Comparison of ENCODE assay signal across 8 cellular contexts in genomic region chr20:31560094-31560899, GRCh38. TPM values are rescaled to one million over a fixed set of nuclear protein-coding genes. Genes with fewer than 3 reads are reported as not detected.
DNase-seq lines count a peak whose midpoint lies in the region; ATAC-seq and TF ChIP-seq lines count a peak whose summit lies in the region.

No MANE protein-coding gene starts in this region.

- H3K36me3 ChIP-seq in Loucy (ENCODE audit: insufficient read depth, low read length) (peaks cover 44% of the 10 kb centered on the region; the same call in 1 of the 2 replicates), skeletal muscle satellite cell (ENCODE audit: insufficient read depth, low read length) (peaks cover 46% of the 10 kb centered on the region)

- H3K4me3 ChIP-seq in Loucy (ENCODE audit: low read length, poor library complexity, severe bottlenecking) = no peak overlapping the region
- H3K4me3 ChIP-seq in right cardiac atrium (ENCODE audit: low read length) = no peak overlapping the region
- peak overlapping the region; percentile 29 for H3K4me3 ChIP-seq in skeletal muscle satellite cell (ENCODE audit: low read length)

- intact Hi-C loops in right cardiac atrium (cut with DNase I) = loop anchor here (2.0 to 10.0 kb wide), 3 partner anchors 52 to 165 kb away; partner anchors contain the start of gene BCL2L1 (in 2 of the 4)

- 33% methylated on average over 7 of the region's 7 CpGs for WGBS in right cardiac atrium

- H3K9ac ChIP-seq in Loucy (ENCODE audit: low read depth, low read length, poor library complexity, severe bottlenecking) (no peak overlapping the region), skeletal muscle satellite cell (ENCODE audit: low read depth, low read length) (peak overlapping the region; percentile 78)

- peak overlapping the region; percentile 8 for H3K4me2 ChIP-seq in Loucy (ENCODE audit: low read depth, low read length, poor library complexity, severe bottlenecking)
- peak overlapping the region; percentile 68 for H3K4me2 ChIP-seq in skeletal muscle satellite cell (ENCODE audit: low read length)

- H3K27ac ChIP-seq in right cardiac atrium (ENCODE audit: low read length) = peak overlapping the region; percentile 45

- H2AFZ ChIP-seq in Loucy (ENCODE audit: low read length) = no peak overlapping the region

- H3K4me1 ChIP-seq in Loucy (ENCODE audit: insufficient read depth, low read length, poor library complexity, severe bottlenecking) (peaks cover 10% of the 10 kb centered on the region), right cardiac atrium (ENCODE audit: control insufficient read depth, insufficient read depth, low read length) (peaks cover 3% of the 10 kb centered on the region), skeletal muscle satellite cell (ENCODE audit: control insufficient read depth, insufficient read depth, low read length) (peaks cover 44% of the 10 kb centered on the region)

- H3K9me2 ChIP-seq in Loucy (replicated peaks; ENCODE audit: low read depth, low read length) = no peaks in the 10 kb centered on the region

- DNase-seq in NCI-H510A treated with DMSO at 0.1 percent for 48 hours (lab: John Stamatoyannopoulos, UW) (peak; percentile 52), NCI-H510A (lab: John Stamatoyannopoulos, UW) (no peak), T-helper 2 cell (peak; percentile 45 to 84 (median 66)), amygdala (lab: John Stamatoyannopoulos, UW) (peak in 31 of 56 donors; percentile 3 to 74 (median 28)), right cardiac atrium (peak; percentile 76 to 87 (median 86))

- no peaks in the 10 kb centered on the region for H3F3A ChIP-seq in Loucy (ENCODE audit: low read depth)

- H3K27me3 ChIP-seq in Loucy (ENCODE audit: insufficient read depth, low read length, poor library complexity, severe bottlenecking) (no peaks in the 10 kb centered on the region), right cardiac atrium (ENCODE audit: control insufficient read depth, insufficient read depth) (no peaks in the 10 kb centered on the region), skeletal muscle satellite cell (ENCODE audit: control insufficient read depth, insufficient read depth, low read length) (no peaks in the 10 kb centered on the region)

- H4K20me1 ChIP-seq in Loucy (ENCODE audit: insufficient read depth, low read length, poor library complexity, severe bottlenecking) = no peaks in the 10 kb centered on the region

- TF ChIP-seq CTCF in Loucy (conservative IDR thresholded peaks at IDR 0.05; ENCODE audit: low read length) = peak; percentile 96

- H3K9me3 ChIP-seq in Loucy (ENCODE audit: insufficient read depth, low read depth, low read length) = no peaks in the 10 kb centered on the region
- no peaks in the 10 kb centered on the region for H3K9me3 ChIP-seq in right cardiac atrium (ENCODE audit: control insufficient read depth, low read length)
- no peaks in the 10 kb centered on the region for H3K9me3 ChIP-seq in skeletal muscle satellite cell (replicated peaks; ENCODE audit: low read length)

- ATAC-seq in right cardiac atrium = peak; percentile 17 to 47
- no peak for ATAC-seq in HG02840 (IDR thresholded peaks at IDR 0.05; ENCODE audit: low FRiP score, unreplicated experiment)

- H3K79me2 ChIP-seq in Loucy (ENCODE audit: insufficient read depth, low read length) = no peaks in the 10 kb centered on the region

RNA-seq across cellular contexts. Expression of gene ID1, which starts 44.8 kb away (rescaled TPM):
- 100 to 1,000 TPM; 122 to 188 (median 134) TPM for total RNA-seq in right cardiac atrium
- 273 TPM for polyA plus RNA-seq in right cardiac atrium
- total RNA-seq in skeletal muscle satellite cell (2012; rRNA removed) = 159 and 207 TPM in 2 replicates

RNA-seq across cellular contexts. Expression of gene HM13, which starts 46.1 kb away (rescaled TPM):
- total RNA-seq in right cardiac atrium = 10 to 100 TPM; 40.0 to 80.2 (median 62.1) TPM
- polyA plus RNA-seq in right cardiac atrium = 47.8 TPM
- 96.8 and 131 TPM in 2 replicates for total RNA-seq in skeletal muscle satellite cell (2012; rRNA removed)
